ENCODE assay signal across 20 cellular contexts in genomic region chr10:95399167-95399566, GRCh38.
A peak's percentile ranks its signal among the peaks of the same experiment; 100 is the strongest.
DNase-seq lines count a peak whose midpoint lies in the region; ATAC-seq and TF ChIP-seq lines count a peak whose summit lies in the region.
"Had no signal": no experiment of that assay in that cellular context is flagged by ENCODE, and none has a peak within 500 bp of the region (broad histone marks: within the 10 kb centered on the region; RNA-seq: fewer than 3 reads in every experiment).

No MANE protein-coding gene starts in this region.

- peaks cover 0 to 100% (median 24%) of the 10 kb centered on the region in 9 donors for H3K36me3 ChIP-seq in heart right ventricle
- peaks cover 0 to 91% of the 10 kb centered on the region in 2 donors for H3K36me3 ChIP-seq in psoas muscle (ENCODE audit: insufficient read depth in 1 of 2, low read depth in 1 of 2)
- H3K36me3 ChIP-seq in tibial artery = peaks cover 95 to 98% (median 95%) of the 10 kb centered on the region in 3 donors

- H3K27me3 ChIP-seq in heart right ventricle = no peaks in the 10 kb centered on the region
- H3K27me3 ChIP-seq in psoas muscle (ENCODE audit: insufficient read depth in 3 of 3, low read length in 2 of 3) = no peaks in the 10 kb centered on the region
- no peaks in the 10 kb centered on the region for H3K27me3 ChIP-seq in tibial artery

- peaks cover 10% of the 10 kb centered on the region for H3K4me1 Mint-ChIP-seq in nephron progenitor cell
- peaks cover 0 to 2% of the 10 kb centered on the region in 2 donors for H3K4me1 Mint-ChIP-seq in natural killer cell treated with Interleukin-12 subunit alpha and Interleukin-12 subunit beta and Interleukin-15 and Interleukin-18, amount 100 ng/mL, for 72 hours (ENCODE audit: low read depth in 2 of 2)

- H3K36me3 Mint-ChIP-seq in nephron progenitor cell (ENCODE audit: low read depth) = peaks cover 20% of the 10 kb centered on the region
- no peaks in the 10 kb centered on the region for H3K36me3 Mint-ChIP-seq in natural killer cell treated with Interleukin-12 subunit alpha and Interleukin-12 subunit beta and Interleukin-15 and Interleukin-18, amount 100 ng/mL, for 72 hours

- H3K27ac ChIP-seq in heart right ventricle (peak overlapping the region in 8 of 10 donors; percentile 6 to 95 (median 52)), coronary artery (peak overlapping the region; percentile 31 to 73), psoas muscle (peak overlapping the region; percentile 36), tibial artery (peak overlapping the region; percentile 78 to 91)
- H3K27ac ChIP-seq: KMS-11, RWPE1 had no signal

- ATAC-seq in heart right ventricle = no peak
- ATAC-seq in psoas muscle = no peak
- ATAC-seq in natural killer cell treated with Interleukin-12 subunit alpha and Interleukin-12 subunit beta and Interleukin-15 and Interleukin-18, amount 100 ng/mL, for 72 hours = no peak
- ATAC-seq: PC-3 had no signal

- no peak overlapping the region for H3K27ac Mint-ChIP-seq in nephron progenitor cell
- no peak overlapping the region for H3K27ac Mint-ChIP-seq in natural killer cell treated with Interleukin-12 subunit alpha and Interleukin-12 subunit beta and Interleukin-15 and Interleukin-18, amount 100 ng/mL, for 72 hours

- WGBS in heart right ventricle, 2 donors = 41 to 56% methylated on average over 5 of the region's 5 CpGs
- WGBS in psoas muscle, 3 donors = 57 to 72% (median 65%) methylated on average over 5 of the region's 5 CpGs

- DNase-seq in heart right ventricle = no peak
- DNase-seq in cardiac septum (ENCODE audit: low spot score) = no peak
- peak; percentile 33 for DNase-seq in coronary artery (ENCODE audit: low spot score)
- no peak for DNase-seq in psoas muscle
- DNase-seq in tibial artery = no peak
- DNase-seq in NCI-H2029 (lab: John Stamatoyannopoulos, UW) = no peak
- no peak for DNase-seq in nephron progenitor cell
- DNase-seq in natural killer cell treated with Interleukin-12 subunit alpha and Interleukin-12 subunit beta and Interleukin-15 and Interleukin-18, amount 100 ng/mL, for 72 hours (ENCODE audit: low spot score) = no peak
- DNase-seq: 8988T, COR-L47, DMS153, GDM1, MV-4-11, NCI-H1417, NCI-H187, NCI-H2227 treated with DMSO at 0.1 percent for 48 hours, NCI-H510A treated with DMSO at 0.1 percent for 48 hours, PC-3 had no signal

- TF ChIP-seq CTCF in heart right ventricle (IDR thresholded peaks at IDR 0.05) (no peak), coronary artery (IDR thresholded peaks at IDR 0.05) (no peak), psoas muscle (IDR thresholded peaks at IDR 0.05) (no peak), tibial artery (IDR thresholded peaks at IDR 0.05) (no peak), nephron progenitor cell (IDR thresholded peaks at IDR 0.05) (no peak)

- H3K4me1 ChIP-seq in heart right ventricle (peaks cover 4 to 95% (median 59%) of the 10 kb centered on the region in 9 donors), psoas muscle (peaks cover 18% of the 10 kb centered on the region), tibial artery (peaks cover 0 to 97% (median 31%) of the 10 kb centered on the region in 4 donors)

- no peaks in the 10 kb centered on the region for H3K9me3 Mint-ChIP-seq in nephron progenitor cell
- H3K9me3 Mint-ChIP-seq in natural killer cell treated with Interleukin-12 subunit alpha and Interleukin-12 subunit beta and Interleukin-15 and Interleukin-18, amount 100 ng/mL, for 72 hours = no peaks in the 10 kb centered on the region

- no peak overlapping the region for H3K4me3 ChIP-seq in heart right ventricle
- H3K4me3 ChIP-seq in coronary artery = no peak overlapping the region
- H3K4me3 ChIP-seq in psoas muscle = no peak overlapping the region
- H3K4me3 ChIP-seq in tibial artery = no peak overlapping the region

- H3K9me3 ChIP-seq in heart right ventricle (no peaks in the 10 kb centered on the region), psoas muscle (no peaks in the 10 kb centered on the region), tibial artery (no peaks in the 10 kb centered on the region)

- intact Hi-C loops in heart right ventricle (cut with DNase I) (no loop called here), cardiac septum (cut with DNase I) (no loop called here), psoas muscle (cut with DNase I) (no loop called here), tibial artery (cut with DNase I; ENCODE audit: low total_unique reads) (no loop called here)

- H3K4me3 Mint-ChIP-seq in nephron progenitor cell = no peak overlapping the region
- no peak overlapping the region for H3K4me3 Mint-ChIP-seq in natural killer cell treated with Interleukin-12 subunit alpha and Interleukin-12 subunit beta and Interleukin-15 and Interleukin-18, amount 100 ng/mL, for 72 hours

- H3K27me3 Mint-ChIP-seq in nephron progenitor cell (ENCODE audit: low read depth, poor library complexity) = peaks cover 10% of the 10 kb centered on the region
- peaks cover 0 to 3% of the 10 kb centered on the region in 2 donors for H3K27me3 Mint-ChIP-seq in natural killer cell treated with Interleukin-12 subunit alpha and Interleukin-12 subunit beta and Interleukin-15 and Interleukin-18, amount 100 ng/mL, for 72 hours
